Comparison of ENCODE assay signal across 11 cellular contexts in the genomic region with DNA sequence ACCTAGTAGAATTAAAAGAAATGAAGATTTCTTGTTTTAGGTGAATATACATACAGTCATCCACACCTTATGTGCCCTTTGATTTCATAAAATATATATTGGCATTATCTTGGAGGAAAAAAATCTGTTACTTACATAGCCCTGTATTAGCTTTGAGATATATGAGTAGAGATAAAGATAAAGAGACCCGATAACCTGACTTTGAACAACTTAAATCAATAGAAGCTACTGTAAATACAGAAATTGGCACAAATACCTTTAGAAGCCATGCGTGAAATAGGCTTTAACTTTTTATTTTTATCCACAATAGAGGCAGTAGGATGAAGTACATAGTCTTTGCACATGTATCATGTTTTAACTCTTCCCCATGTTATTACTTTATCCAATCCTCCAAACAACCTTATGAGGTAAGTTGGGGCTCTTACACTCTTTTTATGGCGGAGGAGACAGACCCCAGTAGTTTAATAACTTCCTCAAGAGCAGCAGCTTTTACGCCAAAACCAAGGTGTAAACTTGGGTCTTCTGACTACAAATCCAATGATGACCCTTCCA. TPM values are rescaled to one million over a fixed set of nuclear protein-coding genes. Genes with fewer than 3 reads are reported as not detected.
DNase-seq lines count a peak whose midpoint lies in the region; ATAC-seq and TF ChIP-seq lines count a peak whose summit lies in the region.
"Had no signal": no experiment of that assay in that cellular context is flagged by ENCODE, and none has a peak within 500 bp of the region (broad histone marks: within the 10 kb centered on the region; RNA-seq: fewer than 3 reads in every experiment).

No MANE protein-coding gene starts in this region.

- no peaks in the 10 kb centered on the region for H3K4me1 ChIP-seq in breast epithelium

- no peak for ATAC-seq in CD4-positive, alpha-beta T cell (ENCODE audit: poor library complexity)
- ATAC-seq in GM21576 (IDR thresholded peaks at IDR 0.05; ENCODE audit: unreplicated experiment) (no peak), HG02840 (IDR thresholded peaks at IDR 0.05; ENCODE audit: low FRiP score, unreplicated experiment) (no peak), GM18870 (IDR thresholded peaks at IDR 0.05; ENCODE audit: unreplicated experiment) (no peak)

- peak overlapping the region; percentile 54 for H3K27ac Mint-ChIP-seq in CD4-positive, alpha-beta T cell
- H3K27ac Mint-ChIP-seq in nephron, result no peak overlapping the region

- intact Hi-C loops in CD4-positive, alpha-beta T cell (cut with DNase I, micrococcal nuclease), result loop anchor here (5.0 to 10.0 kb wide), 5 partner anchors 39 to 431 kb away; partner anchors contain the start of genes PFKFB2 (in 2 of the 2), YOD1 (in 2 of the 2), C4BPB (in 1 of the 2) and CD46 (in 1 of the 2)
- intact Hi-C loops in breast epithelium (cut with DNase I; ENCODE audit: low total_unique reads), result no loop called here

- peaks cover 67% of the 10 kb centered on the region for H3K4me1 Mint-ChIP-seq in CD4-positive, alpha-beta T cell (ENCODE audit: low read depth)
- H3K4me1 Mint-ChIP-seq in nephron, result peaks cover 10% of the 10 kb centered on the region

- no peak overlapping the region for H3K27ac ChIP-seq in CD4-positive, alpha-beta T cell (ENCODE audit: low read depth, low read length)
- peak overlapping the region in 1 of 2 donors; percentile 15 for H3K27ac ChIP-seq in breast epithelium

- H3K4me3 Mint-ChIP-seq in CD4-positive, alpha-beta T cell, result peak overlapping the region; percentile 87
- H3K4me3 Mint-ChIP-seq in nephron, result peak overlapping the region in 2 of 3 experiments; percentile 23 to 34

- DNase-seq in CD4-positive, alpha-beta T cell, result no peak
- DNase-seq in HT-29 (ENCODE audit: low spot score), result peak; percentile 28
- no peak for DNase-seq in breast epithelium (ENCODE audit: low spot score in 2 of 2)
- no peak for DNase-seq in activated CD8-positive, alpha-beta memory T cell treated with anti-CD3 and anti-CD28 coated beads for 24 hours
- DNase-seq: caudate nucleus, islet precursor cell, Kasumi-1 had no signal

- peak overlapping the region; percentile 2 to 91 (median 81) for H3K4me3 ChIP-seq in breast epithelium

- POLR2A ChIA-PET in CD4-positive, alpha-beta T cell (lab: Charles Lee), result interaction anchor here (2.5 kb wide), 1 partner anchor 11 kb away, joined by 66 read pairs; no protein-coding TSS in a partner anchor

- H3K27me3 ChIP-seq in CD4-positive, alpha-beta T cell (ENCODE audit: control insufficient read depth, insufficient read depth, low read length), result no peaks in the 10 kb centered on the region
- H3K27me3 ChIP-seq in breast epithelium, result no peaks in the 10 kb centered on the region

- H3K36me3 ChIP-seq in breast epithelium, result no peaks in the 10 kb centered on the region

- no peaks in the 10 kb centered on the region for H3K9me3 Mint-ChIP-seq in CD4-positive, alpha-beta T cell
- no peaks in the 10 kb centered on the region for H3K9me3 Mint-ChIP-seq in nephron

- CTCF ChIA-PET in CD4-positive, alpha-beta T cell (lab: Charles Lee), result interaction anchor here (1.0 to 1.5 kb wide), 2 partner anchors 81 to 176 kb away, joined by 3 read pairs; no protein-coding TSS in a partner anchor

- no peak for TF ChIP-seq POLR2A in breast epithelium (IDR thresholded peaks at IDR 0.05)

- H3K36me3 Mint-ChIP-seq in CD4-positive, alpha-beta T cell (ENCODE audit: low read depth), result peaks cover 74% of the 10 kb centered on the region
- H3K36me3 Mint-ChIP-seq in nephron (ENCODE audit: low read depth), result no peaks in the 10 kb centered on the region

- no peak for TF ChIP-seq CTCF in CD4-positive, alpha-beta T cell (IDR thresholded peaks at IDR 0.05)
- no peak for TF ChIP-seq CTCF in breast epithelium (IDR thresholded peaks at IDR 0.05)
- no peak for TF ChIP-seq CTCF in nephron (IDR thresholded peaks at IDR 0.05; ENCODE audit: unreplicated experiment in 3 of 3)

- H3K27me3 Mint-ChIP-seq in CD4-positive, alpha-beta T cell, result no peaks in the 10 kb centered on the region
- H3K27me3 Mint-ChIP-seq in nephron (ENCODE audit: low read depth), result peaks cover 5% of the 10 kb centered on the region

- no peaks in the 10 kb centered on the region for H3K9me3 ChIP-seq in CD4-positive, alpha-beta T cell (ENCODE audit: control insufficient read depth, low read length)
- no peaks in the 10 kb centered on the region for H3K9me3 ChIP-seq in breast epithelium

RNA-seq across cellular contexts. Expression of gene CD55, which starts 2.0 kb away (rescaled TPM):
- 100 to 1,000 TPM; 218 to 229 TPM for total RNA-seq in CD4-positive, alpha-beta T cell
- total RNA-seq in HT-29 (2014; rRNA removed; shearing (Covaris generic)), result 55.0 and 65.9 TPM in 2 replicates
- total RNA-seq in breast epithelium, result 100 to 1,000 TPM in 1 of 3 donors, 10 to 100 TPM in 2; 65.4 to 132 (median 67.8) TPM
